In the genomic region with DNA sequence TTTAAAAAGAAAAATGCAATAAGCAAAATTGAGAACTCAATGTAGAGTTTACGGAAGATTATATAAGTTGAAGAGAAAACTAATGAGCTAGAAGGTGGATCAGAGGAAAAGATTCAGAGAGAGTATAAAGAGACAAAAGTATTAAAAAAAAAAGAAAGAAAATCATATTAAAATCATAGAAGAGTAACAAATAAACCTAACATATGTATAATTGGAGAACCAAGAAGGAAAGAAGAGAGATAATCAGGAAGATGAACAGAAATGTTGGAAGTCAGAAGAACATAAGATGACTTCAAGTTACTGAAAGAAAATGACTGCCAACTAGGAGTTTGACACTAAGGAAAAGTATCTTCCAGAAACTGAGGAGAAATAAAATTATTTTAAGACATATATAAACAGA, we compare ENCODE assay signal across 32 cellular contexts.
"Had no signal": no experiment of that assay in that cellular context is flagged by ENCODE, and none has a peak within 500 bp of the region (broad histone marks: within the 10 kb centered on the region; RNA-seq: fewer than 3 reads in every experiment).

No MANE protein-coding gene starts in this region.

- H3K36me3 ChIP-seq: breast epithelium, esophagus muscularis mucosa, gastroesophageal sphincter, neutrophil, ovary, stomach, thyroid gland, upper lobe of left lung, vagina, WERI-Rb-1 had no signal

- H3K4me2 ChIP-seq: smooth muscle cell had no signal

- H3K27ac Mint-ChIP-seq: activated CD4-positive, alpha-beta memory T cell treated with anti-CD3 and anti-CD28 coated beads, Interleukin-2, amount 10 ng/mL, durations not matched to agents 7 days and 5 days; activated T-cell treated with anti-CD3 and anti-CD28 coated beads, Interleukin-2, amount 50 U/mL, for 24 hours; dendritic cell treated with granulocyte-macrophage colony-stimulating factor and Interleukin-4, amounts not matched to agents 40 ng/mL and 50 ng/mL, for 4 days; endodermal cell; nephron; progenitor cell of endocrine pancreas; stimulated activated naive B cell treated with anti-CD40 and anti-IgM and Interleukin-4, amounts not matched to agents 10 μg/mL and 1 μg/mL and 100 μg/mL, for 72 hours had no signal

- H3K4me3 Mint-ChIP-seq: activated CD4-positive, alpha-beta memory T cell treated with anti-CD3 and anti-CD28 coated beads, Interleukin-2, amount 10 ng/mL, durations not matched to agents 7 days and 5 days; activated T-cell treated with anti-CD3 and anti-CD28 coated beads, Interleukin-2, amount 50 U/mL, for 24 hours; dendritic cell treated with granulocyte-macrophage colony-stimulating factor and Interleukin-4, amounts not matched to agents 40 ng/mL and 50 ng/mL, for 4 days; endodermal cell; nephron; stimulated activated naive B cell treated with anti-CD40 and anti-IgM and Interleukin-4, amounts not matched to agents 10 μg/mL and 1 μg/mL and 100 μg/mL, for 72 hours had no signal

- H3K4me3 ChIP-seq: breast epithelium, esophagus muscularis mucosa, gastroesophageal sphincter, ovary, smooth muscle cell, stomach, thyroid gland, upper lobe of left lung, vagina had no signal

- H3K27ac ChIP-seq: breast epithelium, esophagus muscularis mucosa, gastroesophageal sphincter, neutrophil, ovary, stomach, thyroid gland, upper lobe of left lung, vagina, WERI-Rb-1 had no signal

- H3K9me3 ChIP-seq: neutrophil, ovary, thyroid gland had no signal

- ATAC-seq: activated CD4-positive, CD25-positive, alpha-beta regulatory T cell treated with anti-CD3 and anti-CD28 coated beads, Interleukin-2, amount 50 U/mL, for 24 hours; gastroesophageal sphincter; left cardiac atrium; left ventricle myocardium superior; sciatic nerve; stimulated activated naive B cell treated with anti-CD40 and anti-IgM and Interleukin-4, amounts not matched to agents 10 μg/mL and 1 μg/mL and 100 μg/mL, for 72 hours had no signal

- H3K4me1 ChIP-seq: breast epithelium, esophagus muscularis mucosa, gastroesophageal sphincter, stomach, thyroid gland, upper lobe of left lung, vagina had no signal

- H3K27me3 ChIP-seq: breast epithelium, esophagus muscularis mucosa, gastroesophageal sphincter, neutrophil, ovary, stomach, thyroid gland, upper lobe of left lung, vagina had no signal

- H3K4me1 Mint-ChIP-seq: endodermal cell; nephron; stimulated activated naive B cell treated with anti-CD40 and anti-IgM and Interleukin-4, amounts not matched to agents 10 μg/mL and 1 μg/mL and 100 μg/mL, for 72 hours had no signal

- DNase-seq: activated CD4-positive, alpha-beta memory T cell treated with anti-CD3 and anti-CD28 coated beads, Interleukin-2, amount 10 ng/mL, durations not matched to agents 7 days and 5 days; activated CD4-positive, alpha-beta T cell treated with anti-CD3 and anti-CD28 coated beads for 48 hours; activated CD8-positive, alpha-beta memory T cell treated with anti-CD3 and anti-CD28 coated beads, Interleukin-2, amount 50 U/mL, for 48 hours; activated gamma-delta T cell; activated naive CD4-positive, alpha-beta T cell treated with anti-CD3 and anti-CD28 coated beads, Interleukin-2, amount 50 U/mL, for 16 hours; activated T-cell treated with anti-CD3 and anti-CD28 coated beads, Interleukin-2, amount 50 U/mL, for 24 hours; amygdala; central memory CD4-positive, alpha-beta T cell; endodermal cell; hippocampal formation; left cardiac atrium; left ventricle myocardium superior; ovary; retina; stimulated activated CD4-positive, alpha-beta T cell treated with anti-CD3 and anti-CD28 coated beads, Interleukin-1b, Interleukin-23, amount 100 ng/mL, for 48 hours; stimulated activated naive B cell treated with anti-CD40 and anti-IgM and Interleukin-4, amounts not matched to agents 10 μg/mL and 1 μg/mL and 100 μg/mL, for 72 hours; stomach; thyroid gland; upper lobe of left lung; WERI-Rb-1 had no signal

- FAIRE-seq: keratinocyte had no signal

- H3K27me3 Mint-ChIP-seq: activated T-cell treated with anti-CD3 and anti-CD28 coated beads, Interleukin-2, amount 50 U/mL, for 24 hours; dendritic cell treated with granulocyte-macrophage colony-stimulating factor and Interleukin-4, amounts not matched to agents 40 ng/mL and 50 ng/mL, for 4 days; progenitor cell of endocrine pancreas had no signal
